ENCODE assay signal across 31 cellular contexts in the genomic region with DNA sequence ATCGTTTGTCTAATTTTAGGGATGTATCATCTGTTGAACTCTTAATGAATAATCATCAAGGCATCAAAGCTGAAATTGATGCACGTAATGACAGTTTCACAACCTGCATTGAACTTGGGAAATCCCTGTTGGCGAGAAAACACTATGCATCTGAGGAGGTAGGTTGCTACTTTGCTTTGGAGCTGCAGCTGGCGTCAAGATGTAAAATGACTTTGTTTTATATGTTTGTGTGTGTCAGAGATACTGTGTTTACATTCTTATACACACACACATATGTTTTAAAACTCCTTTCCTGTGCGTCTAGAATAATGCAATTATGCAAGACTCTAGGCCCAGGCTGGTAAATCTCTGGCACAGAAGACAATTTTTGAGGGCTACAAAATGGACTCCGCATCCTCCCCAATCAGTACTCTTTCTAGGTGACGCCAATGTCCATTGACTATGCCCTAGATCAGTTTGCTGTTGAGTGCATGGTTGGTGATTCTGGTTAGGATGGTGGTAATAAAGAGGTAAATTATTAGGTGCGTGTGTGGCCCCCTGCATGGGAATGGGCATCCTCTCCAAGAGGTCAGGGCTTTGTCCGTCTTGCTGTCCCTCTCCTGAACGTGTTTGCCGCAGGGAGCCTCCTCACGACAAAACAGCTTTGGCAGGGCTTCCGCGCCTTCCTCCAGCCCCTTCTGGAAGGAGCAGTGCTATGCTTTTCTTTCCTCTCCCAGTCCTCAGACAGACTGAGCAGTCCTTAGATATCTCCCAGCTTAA.
"Had no signal": no experiment of that assay in that cellular context is flagged by ENCODE, and none has a peak within 500 bp of the region (broad histone marks: within the 10 kb centered on the region; RNA-seq: fewer than 3 reads in every experiment).

No MANE protein-coding gene starts in this region.

- ATAC-seq: activated naive CD8-positive, alpha-beta T cell treated with anti-CD3 and anti-CD28 coated beads, Interleukin-2, amount 50 U/mL, for 24 hours; left cardiac atrium; left ventricle myocardium superior; sciatic nerve; stimulated activated memory B cell treated with anti-CD40 and anti-IgM and Interleukin-4, amounts not matched to agents 10 μg/mL and 1 μg/mL and 100 μg/mL, for 72 hours had no signal

- H3K27ac ChIP-seq: neutrophil, skin epidermis, stomach, suprapubic skin, tibial artery, VCaP had no signal

- H3K4me1 ChIP-seq: tibial artery had no signal

- H3K4me3 ChIP-seq: skin epidermis, stomach, suprapubic skin, tibial artery had no signal

- H3K4me3 Mint-ChIP-seq: activated CD4-positive, alpha-beta memory T cell treated with anti-CD3 and anti-CD28 coated beads for 36 hours; activated CD4-positive, alpha-beta T cell treated with anti-CD3 and anti-CD28 coated beads, Interleukin-2, amount 10 ng/mL, durations not matched to agents 24 days and 14 days; activated naive CD4-positive, alpha-beta T cell treated with anti-CD3 and anti-CD28 coated beads, Interleukin-2, amount 50 U/mL, for 24 hours; activated naive CD8-positive, alpha-beta T cell treated with anti-CD3 and anti-CD28 coated beads, Interleukin-2, amount 50 U/mL, for 24 hours; activated T-cell treated with anti-CD3 and anti-CD28 coated beads, Interleukin-2, amount 50 U/mL, for 24 hours; dendritic cell treated with granulocyte-macrophage colony-stimulating factor and Interleukin-4, amounts not matched to agents 40 ng/mL and 50 ng/mL, for 4 days; mesothelial cell of epicardium; nephron progenitor cell; stimulated activated memory B cell treated with anti-CD40 and anti-IgM and Interleukin-4, amounts not matched to agents 10 μg/mL and 1 μg/mL and 100 μg/mL, for 72 hours had no signal

- H3K27me3 Mint-ChIP-seq: activated CD4-positive, alpha-beta memory T cell treated with anti-CD3 and anti-CD28 coated beads for 36 hours; activated CD4-positive, alpha-beta T cell treated with anti-CD3 and anti-CD28 coated beads, Interleukin-2, amount 10 ng/mL, durations not matched to agents 24 days and 14 days; activated naive CD4-positive, alpha-beta T cell treated with anti-CD3 and anti-CD28 coated beads, Interleukin-2, amount 50 U/mL, for 24 hours; activated naive CD8-positive, alpha-beta T cell treated with anti-CD3 and anti-CD28 coated beads, Interleukin-2, amount 50 U/mL, for 24 hours; activated T-cell treated with anti-CD3 and anti-CD28 coated beads, Interleukin-2, amount 50 U/mL, for 24 hours; dendritic cell treated with granulocyte-macrophage colony-stimulating factor and Interleukin-4, amounts not matched to agents 40 ng/mL and 50 ng/mL, for 4 days; naive B cell; stimulated activated memory B cell treated with anti-CD40 and anti-IgM and Interleukin-4, amounts not matched to agents 10 μg/mL and 1 μg/mL and 100 μg/mL, for 72 hours had no signal

- DNase-seq: activated CD4-positive, alpha-beta memory T cell treated with anti-CD3 and anti-CD28 coated beads for 36 hours; activated CD4-positive, alpha-beta T cell treated with anti-CD3 and anti-CD28 coated beads, Interleukin-2, amount 10 ng/mL, durations not matched to agents 24 days and 14 days; activated CD8-positive, alpha-beta memory T cell treated with anti-CD3 and anti-CD28 coated beads, Interleukin-2, amount 50 U/mL, for 4 hours; activated naive CD8-positive, alpha-beta T cell treated with anti-CD3 and anti-CD28 coated beads, Interleukin-2, amount 50 U/mL, for 24 hours; activated T-cell treated with anti-CD3 and anti-CD28 coated beads, Interleukin-2, amount 50 U/mL, for 24 hours; amygdala; caudate nucleus; effector CD4-positive, alpha-beta T cell; erythroblast; hippocampal formation; left cardiac atrium; left ventricle myocardium superior; naive B cell; nephron progenitor cell; stimulated activated CD4-positive, alpha-beta T cell treated with anti-CD3 and anti-CD28 coated beads, Interleukin-12 subunit alpha, Interleukin-12 subunit beta, amount 100 ng/mL, for 4 hours; stimulated activated CD4-positive, alpha-beta T cell treated with anti-CD3 and anti-CD28 coated beads, Interleukin-4, amount 100 ng/mL, for 1 hour; stomach; T-helper 1 cell; tibial artery had no signal

- H3K9me3 ChIP-seq: neutrophil, stomach, suprapubic skin, tibial artery had no signal

- FAIRE-seq: keratinocyte, TTC549 had no signal

- H3K9me3 Mint-ChIP-seq: activated CD4-positive, alpha-beta memory T cell treated with anti-CD3 and anti-CD28 coated beads for 36 hours; activated CD4-positive, alpha-beta T cell treated with anti-CD3 and anti-CD28 coated beads, Interleukin-2, amount 10 ng/mL, durations not matched to agents 24 days and 14 days; activated naive CD4-positive, alpha-beta T cell treated with anti-CD3 and anti-CD28 coated beads, Interleukin-2, amount 50 U/mL, for 24 hours; activated naive CD8-positive, alpha-beta T cell treated with anti-CD3 and anti-CD28 coated beads, Interleukin-2, amount 50 U/mL, for 24 hours; activated T-cell treated with anti-CD3 and anti-CD28 coated beads, Interleukin-2, amount 50 U/mL, for 24 hours; activated T-helper 2 cell treated with anti-CD3 and anti-CD28 coated beads, Interferon-gamma antibody, Interleukin-2, Interleukin-4, amounts not matched to agents 10 μg/mL and 5 μg/mL and 100 μg/mL, durations not matched to agents 14 hours and 24 hours and 36 hours; dendritic cell treated with granulocyte-macrophage colony-stimulating factor and Interleukin-4, amounts not matched to agents 40 ng/mL and 50 ng/mL, for 4 days; mesothelial cell of epicardium; naive B cell; nephron progenitor cell; stimulated activated memory B cell treated with anti-CD40 and anti-IgM and Interleukin-4, amounts not matched to agents 10 μg/mL and 1 μg/mL and 100 μg/mL, for 72 hours had no signal

- H3K27me3 ChIP-seq: neutrophil, stomach, suprapubic skin, tibial artery had no signal

- H3K27ac Mint-ChIP-seq: activated CD4-positive, alpha-beta T cell treated with anti-CD3 and anti-CD28 coated beads, Interleukin-2, amount 10 ng/mL, durations not matched to agents 24 days and 14 days; activated naive CD8-positive, alpha-beta T cell treated with anti-CD3 and anti-CD28 coated beads, Interleukin-2, amount 50 U/mL, for 24 hours; activated T-cell treated with anti-CD3 and anti-CD28 coated beads, Interleukin-2, amount 50 U/mL, for 24 hours; activated T-helper 2 cell treated with anti-CD3 and anti-CD28 coated beads, Interferon-gamma antibody, Interleukin-2, Interleukin-4, amounts not matched to agents 10 μg/mL and 5 μg/mL and 100 μg/mL, durations not matched to agents 14 hours and 24 hours and 36 hours; dendritic cell treated with granulocyte-macrophage colony-stimulating factor and Interleukin-4, amounts not matched to agents 40 ng/mL and 50 ng/mL, for 4 days; mesothelial cell of epicardium; naive B cell; nephron progenitor cell; stimulated activated memory B cell treated with anti-CD40 and anti-IgM and Interleukin-4, amounts not matched to agents 10 μg/mL and 1 μg/mL and 100 μg/mL, for 72 hours had no signal
